Comparison of ENCODE assay signal across 26 cellular contexts in genomic region chr4:118783887-118784286, GRCh38. TPM values are rescaled to one million over a fixed set of nuclear protein-coding genes. Genes with fewer than 3 reads are reported as not detected.
DNase-seq lines count a peak whose midpoint lies in the region; ATAC-seq, FAIRE-seq and TF ChIP-seq lines count a peak whose summit lies in the region.
"Had no signal": no experiment of that assay in that cellular context is flagged by ENCODE, and none has a peak within 500 bp of the region (broad histone marks: within the 10 kb centered on the region; RNA-seq: fewer than 3 reads in every experiment).

No MANE protein-coding gene starts in this region.

- DNase-seq in NCI-H1092 (lab: John Stamatoyannopoulos, UW) (peak; percentile 2), NCI-H1092 treated with DMSO at 0.1 percent for 48 hours (lab: John Stamatoyannopoulos, UW) (no peak), NCI-H446 treated with DMSO at 0.1 percent for 48 hours (lab: John Stamatoyannopoulos, UW) (peak; percentile 12), cardiac fibroblast (ENCODE audit: low read depth in 2 of 2) (peak; percentile 64 to 89), kidney (no peak), NCI-H187 (lab: John Stamatoyannopoulos, UW) (no peak), GM19238 (ENCODE audit: insufficient read length, low spot score) (no peak)
- DNase-seq: activated CD4-positive, alpha-beta memory T cell treated with anti-CD3 and anti-CD28 coated beads, Interleukin-2, amount 10 ng/mL, durations not matched to agents 7 days and 5 days; activated naive CD4-positive, alpha-beta T cell; MV-4-11; NCI-H1930; NCI-H524 treated with DMSO at 0.1 percent for 48 hours; PC-3; SJCRH30; substantia nigra; T-helper 2 cell had no signal

- H3K4me1 ChIP-seq in kidney (ENCODE audit: control insufficient read depth in 1 of 2, insufficient read depth in 1 of 2, low read depth in 1 of 2, low read length in 2 of 2) = no peaks in the 10 kb centered on the region
- H3K4me1 ChIP-seq: BLaER1, SJCRH30 had no signal

- FAIRE-seq in kidney (lab: Jason Lieb, UNC) = peak; percentile 57
- FAIRE-seq: urothelium cell line had no signal

- ATAC-seq in HG02970 (IDR thresholded peaks at IDR 0.05; ENCODE audit: low FRiP score, unreplicated experiment) = no peak
- ATAC-seq: gastroesophageal sphincter, left lobe of liver, PC-3 had no signal

- intact Hi-C loops in kidney (cut with DNase I) = no loop called here

- H3K9me3 ChIP-seq in kidney (ENCODE audit: control insufficient read depth in 1 of 2, low read length in 2 of 2) = no peaks in the 10 kb centered on the region
- H3K9me3 ChIP-seq: ascending aorta, BLaER1, gastroesophageal sphincter, HAP-1, neutrophil, SJCRH30 had no signal

- H3K9ac ChIP-seq in kidney (ENCODE audit: low read length in 2 of 2) = no peak overlapping the region
- H3K9ac ChIP-seq: BLaER1 had no signal

- no peak overlapping the region for H3K4me3 ChIP-seq in cardiac fibroblast (replicated peaks in 1 of 2; ENCODE audit: low read depth in 2 of 2, low read length in 2 of 2)
- no peak overlapping the region for H3K4me3 ChIP-seq in kidney (ENCODE audit: low read length in 2 of 2)
- H3K4me3 ChIP-seq: ascending aorta, BLaER1, coronary artery, gastroesophageal sphincter, HAP-1, SJCRH30 had no signal

- H3K36me3 ChIP-seq in kidney (ENCODE audit: control insufficient read depth in 1 of 2, insufficient read depth in 2 of 2, low read length in 2 of 2) = no peaks in the 10 kb centered on the region

- TF ChIP-seq CTCF in cardiac fibroblast (IDR thresholded peaks at IDR 0.05; ENCODE audit: low read depth, low read length) (no peak), kidney (IDR thresholded peaks at IDR 0.05; ENCODE audit: borderline replicate concordance, extremely low read depth, insufficient read depth) (no peak)

- H3K27ac ChIP-seq in kidney (ENCODE audit: low read depth in 2 of 2, low read length in 2 of 2) = no peak overlapping the region
- H3K27ac ChIP-seq: 22Rv1, ascending aorta, BLaER1, coronary artery, gastroesophageal sphincter, neutrophil, SJCRH30 had no signal

RNA-seq across cellular contexts. Expression of gene SEC24D, which starts 52.0 kb away (rescaled TPM):
- 45.4 TPM for total RNA-seq in kidney
- 5.9 TPM for polyA plus RNA-seq in kidney (ENCODE audit: insufficient read depth, low read depth, low replicate concordance)

Comparison
In these comparisons a context has a peak if more than half of its experiments do, and no peak if none do; other contexts are left out.
1. DNase-seq: peak in NCI-H1092 (single experiment), NCI-H446 treated with DMSO at 0.1 percent for 48 hours (single experiment) and cardiac fibroblast (2 of 2); none in NCI-H1092 treated with DMSO at 0.1 percent for 48 hours (single experiment), kidney (single experiment), NCI-H187 (0 of 2) and GM19238 (single experiment).